Comparison of ENCODE assay signal across 7 cellular contexts in genomic region chr14:22386924-22387775, GRCh38.
DNase-seq lines count a peak whose midpoint lies in the region; ATAC-seq and TF ChIP-seq lines count a peak whose summit lies in the region.

No MANE protein-coding gene starts in this region.

- H3K36me3 Mint-ChIP-seq in CD8-positive, alpha-beta memory T cell, result no peaks in the 10 kb centered on the region

- no peaks in the 10 kb centered on the region for H3K9me3 Mint-ChIP-seq in CD8-positive, alpha-beta memory T cell

- TF ChIP-seq CTCF in Loucy (conservative IDR thresholded peaks at IDR 0.05; ENCODE audit: low read length), result peak; percentile 65
- TF ChIP-seq CTCF in epithelial cell of proximal tubule (conservative IDR thresholded peaks at IDR 0.05; ENCODE audit: low read depth, low read length), result peak; percentile 78

- peak overlapping the region; percentile 76 for H3K9ac ChIP-seq in Loucy (ENCODE audit: low read depth, low read length, poor library complexity, severe bottlenecking)

- H3K79me2 ChIP-seq in Loucy (ENCODE audit: insufficient read depth, low read length), result peaks cover 46% of the 10 kb centered on the region

- CTCF ChIA-PET in CD8-positive, alpha-beta memory T cell (lab: Charles Lee), result no interaction called here

- H3K27ac Mint-ChIP-seq in CD8-positive, alpha-beta memory T cell, result no peak overlapping the region

- DNase-seq in GF-D8 (lab: John Stamatoyannopoulos, UW) (peak; percentile 16), SHP77 treated with DMSO at 0.1 percent for 48 hours (lab: John Stamatoyannopoulos, UW) (peak; percentile 46), epithelial cell of proximal tubule (ENCODE audit: low read depth) (no peak), middle frontal gyrus (ENCODE audit: extremely low spot score, low spot score) (peak; percentile 85)
- DNase-seq in CD8-positive, alpha-beta memory T cell, result no peak

- no peaks in the 10 kb centered on the region for H3K9me3 ChIP-seq in Loucy (ENCODE audit: insufficient read depth, low read depth, low read length)
- H3K9me3 ChIP-seq in CD8-positive, alpha-beta memory T cell (ENCODE audit: low read length), result no peaks in the 10 kb centered on the region

- POLR2A ChIA-PET in CD8-positive, alpha-beta memory T cell (lab: Charles Lee), result no interaction called here

- no peaks in the 10 kb centered on the region for H3K27me3 ChIP-seq in Loucy (ENCODE audit: insufficient read depth, low read length, poor library complexity, severe bottlenecking)
- no peaks in the 10 kb centered on the region for H3K27me3 ChIP-seq in CD8-positive, alpha-beta memory T cell (ENCODE audit: insufficient read depth, low read length, poor library complexity, severe bottlenecking)

- peaks cover 94% of the 10 kb centered on the region for H3K4me1 ChIP-seq in Loucy (ENCODE audit: insufficient read depth, low read length, poor library complexity, severe bottlenecking)
- no peaks in the 10 kb centered on the region for H3K4me1 ChIP-seq in CD8-positive, alpha-beta memory T cell (ENCODE audit: insufficient read depth, low read length)

- H3K9me2 ChIP-seq in Loucy (replicated peaks; ENCODE audit: low read depth, low read length), result no peaks in the 10 kb centered on the region

- H3K4me3 Mint-ChIP-seq in CD8-positive, alpha-beta memory T cell, result no peak overlapping the region

- H4K20me1 ChIP-seq in Loucy (ENCODE audit: insufficient read depth, low read length, poor library complexity, severe bottlenecking), result no peaks in the 10 kb centered on the region

- no peak for ATAC-seq in GM18867 (IDR thresholded peaks at IDR 0.05; ENCODE audit: unreplicated experiment)

- H3F3A ChIP-seq in Loucy (ENCODE audit: low read depth), result peaks cover 13% of the 10 kb centered on the region

- H3K4me3 ChIP-seq in Loucy (ENCODE audit: low read length, poor library complexity, severe bottlenecking), result peak overlapping the region; percentile 16
- H3K4me3 ChIP-seq in epithelial cell of proximal tubule (ENCODE audit: low read depth, low read length), result no peak overlapping the region
- no peak overlapping the region for H3K4me3 ChIP-seq in CD8-positive, alpha-beta memory T cell (ENCODE audit: low read length)

- no peaks in the 10 kb centered on the region for H3K36me3 ChIP-seq in Loucy (ENCODE audit: insufficient read depth, low read length)
- H3K36me3 ChIP-seq in CD8-positive, alpha-beta memory T cell (ENCODE audit: insufficient read depth, low read length), result no peaks in the 10 kb centered on the region

- no peaks in the 10 kb centered on the region for H3K27me3 Mint-ChIP-seq in CD8-positive, alpha-beta memory T cell

- peak overlapping the region; percentile 54 for H3K4me2 ChIP-seq in Loucy (ENCODE audit: low read depth, low read length, poor library complexity, severe bottlenecking)

- peak overlapping the region; percentile 76 for H2AFZ ChIP-seq in Loucy (ENCODE audit: low read length)

- H3K27ac ChIP-seq in CD8-positive, alpha-beta memory T cell (ENCODE audit: low read depth, low read length), result no peak overlapping the region

- no peaks in the 10 kb centered on the region for H3K4me1 Mint-ChIP-seq in CD8-positive, alpha-beta memory T cell

Comparison
In these comparisons a context has a peak if more than half of its experiments do, and no peak if none do; other contexts are left out.
1. DNase-seq: peak in GF-D8 (single experiment), SHP77 treated with DMSO at 0.1 percent for 48 hours (single experiment) and middle frontal gyrus (single experiment); none in epithelial cell of proximal tubule (single experiment) and CD8-positive, alpha-beta memory T cell (0 of 5).